Comparison of ENCODE assay signal across 9 cellular contexts in genomic region chr19:8210660-8211101, GRCh38. TPM values are rescaled to one million over a fixed set of nuclear protein-coding genes. Genes with fewer than 3 reads are reported as not detected.
DNase-seq lines count a peak whose midpoint lies in the region; ATAC-seq and TF ChIP-seq lines count a peak whose summit lies in the region.
"Had no signal": no experiment of that assay in that cellular context is flagged by ENCODE, and none has a peak within 500 bp of the region (broad histone marks: within the 10 kb centered on the region; RNA-seq: fewer than 3 reads in every experiment).

No MANE protein-coding gene starts in this region.

- peaks cover 9% of the 10 kb centered on the region for H3K27me3 Mint-ChIP-seq in glutamatergic neuron (ENCODE audit: unreplicated experiment)

- POLR2A ChIA-PET in OCI-LY7 (lab: Charles Lee) = interaction anchor here (0.6 to 2.8 kb wide), 5 partner anchors 13 to 234 kb away, joined by 3 to 14 read pairs (median 4); partner anchors contain the start of gene HNRNPM

- H3K27ac ChIP-seq in OCI-LY7 (ENCODE audit: low read depth, low read length, poor library complexity, severe bottlenecking) = peak overlapping the region; percentile 79
- peak overlapping the region in 4 of 8 donors; percentile 87 to 94 (median 88) for H3K27ac ChIP-seq in spleen

- H3K79me2 ChIP-seq in OCI-LY7 (ENCODE audit: insufficient read depth, low read depth, low read length) = peaks cover 35% of the 10 kb centered on the region; the same call in 1 of the 2 replicates

- peaks cover 0 to 25% (median 5%) of the 10 kb centered on the region in 7 donors for H3K27me3 ChIP-seq in spleen (replicated peaks in 1 of 7)

- peak overlapping the region; percentile 88 for H3K4me3 Mint-ChIP-seq in glutamatergic neuron (ENCODE audit: unreplicated experiment)

- peaks cover 7% of the 10 kb centered on the region for H3K9me3 Mint-ChIP-seq in glutamatergic neuron (ENCODE audit: unreplicated experiment)

- H3K4me1 Mint-ChIP-seq in glutamatergic neuron (ENCODE audit: low read depth, unreplicated experiment) = peaks cover 6% of the 10 kb centered on the region

- H3K27ac Mint-ChIP-seq in glutamatergic neuron (ENCODE audit: unreplicated experiment) = no peak overlapping the region

- H2AFZ ChIP-seq in OCI-LY7 (ENCODE audit: low read length) = no peak overlapping the region

- H3K36me3 Mint-ChIP-seq in glutamatergic neuron (ENCODE audit: unreplicated experiment) = no peaks in the 10 kb centered on the region

- ATAC-seq in HG03571 (IDR thresholded peaks at IDR 0.05; ENCODE audit: unreplicated experiment) (no peak), HG02840 (IDR thresholded peaks at IDR 0.05; ENCODE audit: low FRiP score, unreplicated experiment) (no peak)

- peaks cover 13% of the 10 kb centered on the region; the same call in 1 of the 2 replicates for H3K36me3 ChIP-seq in OCI-LY7 (ENCODE audit: insufficient read depth, low read length)
- H3K36me3 ChIP-seq in spleen = peaks cover 0 to 24% (median 0%) of the 10 kb centered on the region in 6 donors

- no peak for TF ChIP-seq POLR2A in spleen (IDR thresholded peaks at IDR 0.05)

- DNase-seq in NCI-H2171 treated with DMSO at 0.1 percent for 48 hours (lab: John Stamatoyannopoulos, UW) (peak; percentile 37), NCI-H2171 (lab: John Stamatoyannopoulos, UW) (no peak), OCI-LY7 (ENCODE audit: low spot score) (peak; percentile 85), glutamatergic neuron (no peak), spleen (no peak), NCI-H2081 treated with DMSO at 0.1 percent for 48 hours (lab: John Stamatoyannopoulos, UW) (no peak)
- DNase-seq: ACHN had no signal

- no peaks in the 10 kb centered on the region for H3K9me2 ChIP-seq in OCI-LY7 (ENCODE audit: insufficient read depth, low read length)

- TF ChIP-seq CTCF in OCI-LY7 (conservative IDR thresholded peaks at IDR 0.05; ENCODE audit: low read length) (no peak), glutamatergic neuron (IDR thresholded peaks at IDR 0.05; ENCODE audit: partially characterized antibody, unreplicated experiment) (no peak), spleen (IDR thresholded peaks at IDR 0.05 in 8 of 11, conservative IDR thresholded peaks at IDR 0.05 in 3 of 11) (no peak)

- peak overlapping the region; percentile 96 for H3K4me2 ChIP-seq in OCI-LY7 (ENCODE audit: low read length)

- H3K4me3 ChIP-seq in OCI-LY7 (ENCODE audit: low read depth, low read length, poor library complexity, severe bottlenecking) (peak overlapping the region; percentile 86), spleen (peak overlapping the region in 7 of 8 donors; percentile 70 to 95 (median 76))

- H3K9me3 ChIP-seq in OCI-LY7 (ENCODE audit: low read length) (no peaks in the 10 kb centered on the region), spleen (no peaks in the 10 kb centered on the region)

- intact Hi-C loops in OCI-LY7 (cut with micrococcal nuclease; ENCODE audit: unreplicated experiment) (loop anchor here (1.0 kb wide), 1 partner anchor 15 kb away; no protein-coding TSS in a partner anchor), spleen (cut with DNase I; ENCODE audit: low total_unique reads) (no loop called here)

- H3K4me1 ChIP-seq in OCI-LY7 (ENCODE audit: insufficient read depth, low read length, poor library complexity, severe bottlenecking) (peaks cover 65% of the 10 kb centered on the region), spleen (peaks cover 7 to 76% (median 45%) of the 10 kb centered on the region in 6 donors)

- 72 to 86% (median 78%) methylated on average over 10 of the region's 10 CpGs for WGBS in spleen, 5 donors

- BruUV-seq in OCI-LY7 (replicated peaks; lab: Mats Ljungman, UMichigan) = no TSS peak

- CTCF ChIA-PET in OCI-LY7 (lab: Charles Lee; ENCODE audit: unreplicated experiment) = interaction anchor here (0.6 kb wide), 1 partner anchor 11 kb away, joined by 4 read pairs; no protein-coding TSS in a partner anchor

- H4K20me1 ChIP-seq in OCI-LY7 (ENCODE audit: insufficient read depth, low read length) = no peaks in the 10 kb centered on the region

RNA-seq across cellular contexts. Expression of gene CERS4, which starts 1.5 kb away (rescaled TPM):
- total RNA-seq in OCI-LY7 (2014; rRNA removed; shearing (Covaris generic)) = 54.9 and 61.8 TPM in 2 replicates
- total RNA-seq in OCI-LY7 (2022) (36.8 and 37.7 TPM in 2 replicates), glutamatergic neuron (ENCODE audit: unreplicated experiment) (27.3 TPM), spleen (10 to 100 TPM; 27.7 to 46.3 (median 40.7) TPM)
- polyA plus RNA-seq in spleen = 10 to 100 TPM; 43.2 to 49.2 (median 44.1) TPM

Comparison
In these comparisons a context has a peak if more than half of its experiments do, and no peak if none do; other contexts are left out.
1. DNase-seq: peak in NCI-H2171 treated with DMSO at 0.1 percent for 48 hours (single experiment) and OCI-LY7 (single experiment); none in NCI-H2171 (single experiment), glutamatergic neuron (single experiment), spleen (single experiment) and NCI-H2081 treated with DMSO at 0.1 percent for 48 hours (single experiment).